Comparison of ENCODE assay signal across 10 cellular contexts in the genomic region with DNA sequence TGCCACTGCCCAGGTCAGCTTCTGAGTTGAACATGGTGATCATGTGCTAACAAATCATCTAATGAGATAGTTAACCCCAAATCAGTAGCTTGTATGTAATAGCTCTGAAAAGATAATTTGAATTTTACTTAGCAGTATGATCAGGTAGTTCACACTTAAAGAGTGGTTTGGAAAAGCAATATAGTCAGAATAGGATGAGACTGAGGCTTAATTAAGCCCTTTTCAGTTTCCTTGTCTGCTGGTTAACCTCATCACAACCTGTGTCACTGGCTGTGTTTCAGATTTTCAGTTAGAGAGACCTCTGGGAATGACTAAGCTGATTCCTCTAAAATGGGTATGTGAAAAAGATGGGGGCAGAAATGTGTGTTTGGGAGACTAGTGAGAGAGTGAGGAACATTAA. TPM values are rescaled to one million over a fixed set of nuclear protein-coding genes. Genes with fewer than 3 reads are reported as not detected.
DNase-seq lines count a peak whose midpoint lies in the region; ATAC-seq and TF ChIP-seq lines count a peak whose summit lies in the region.
"Had no signal": no experiment of that assay in that cellular context is flagged by ENCODE, and none has a peak within 500 bp of the region (broad histone marks: within the 10 kb centered on the region; RNA-seq: fewer than 3 reads in every experiment).

No MANE protein-coding gene starts in this region.

- H3K27ac ChIP-seq in transverse colon, result no peak overlapping the region

- H3K4me1 Mint-ChIP-seq in activated T-cell treated with anti-CD3 and anti-CD28 coated beads, Interleukin-2, amount 50 U/mL, for 24 hours (ENCODE audit: low read depth), result peaks cover 69% of the 10 kb centered on the region
- H3K4me1 Mint-ChIP-seq in stimulated activated naive B cell treated with anti-CD40 and anti-IgM and Interleukin-4, amounts not matched to agents 10 μg/mL and 1 μg/mL and 100 μg/mL, for 72 hours, result peaks cover 5 to 22% of the 10 kb centered on the region in 2 donors

- H3K27me3 Mint-ChIP-seq in activated T-cell treated with anti-CD3 and anti-CD28 coated beads, Interleukin-2, amount 50 U/mL, for 24 hours, result peaks cover 4% of the 10 kb centered on the region
- no peaks in the 10 kb centered on the region for H3K27me3 Mint-ChIP-seq in stimulated activated naive B cell treated with anti-CD40 and anti-IgM and Interleukin-4, amounts not matched to agents 10 μg/mL and 1 μg/mL and 100 μg/mL, for 72 hours

- peaks cover 5% of the 10 kb centered on the region for H3K36me3 Mint-ChIP-seq in activated T-cell treated with anti-CD3 and anti-CD28 coated beads, Interleukin-2, amount 50 U/mL, for 24 hours (ENCODE audit: low read depth)
- H3K36me3 Mint-ChIP-seq in stimulated activated naive B cell treated with anti-CD40 and anti-IgM and Interleukin-4, amounts not matched to agents 10 μg/mL and 1 μg/mL and 100 μg/mL, for 72 hours, result peaks cover 9 to 11% of the 10 kb centered on the region in 2 donors

- H3K4me1 ChIP-seq in transverse colon, result no peaks in the 10 kb centered on the region

- intact Hi-C loops in transverse colon (cut with DNase I; ENCODE audit: low total_unique reads), result no loop called here

- H3K4me3 Mint-ChIP-seq in activated T-cell treated with anti-CD3 and anti-CD28 coated beads, Interleukin-2, amount 50 U/mL, for 24 hours, result peak overlapping the region; percentile 51
- peak overlapping the region; percentile 12 to 27 for H3K4me3 Mint-ChIP-seq in stimulated activated naive B cell treated with anti-CD40 and anti-IgM and Interleukin-4, amounts not matched to agents 10 μg/mL and 1 μg/mL and 100 μg/mL, for 72 hours

- H3K9me3 ChIP-seq in MG63 (no peaks in the 10 kb centered on the region), transverse colon (no peaks in the 10 kb centered on the region)

- H3K36me3 ChIP-seq in MG63 (no peaks in the 10 kb centered on the region), transverse colon (no peaks in the 10 kb centered on the region)

- peak; percentile 85 for ATAC-seq in GM21786 (IDR thresholded peaks at IDR 0.05; ENCODE audit: unreplicated experiment)
- ATAC-seq in HG03469 (IDR thresholded peaks at IDR 0.05; ENCODE audit: unreplicated experiment), result peak; percentile 95
- peak; percentile 85 to 90 for ATAC-seq in stimulated activated naive B cell treated with anti-CD40 and anti-IgM and Interleukin-4, amounts not matched to agents 10 μg/mL and 1 μg/mL and 100 μg/mL, for 72 hours (replicated peaks)

- no peaks in the 10 kb centered on the region for H3K9me3 Mint-ChIP-seq in activated T-cell treated with anti-CD3 and anti-CD28 coated beads, Interleukin-2, amount 50 U/mL, for 24 hours
- H3K9me3 Mint-ChIP-seq in stimulated activated naive B cell treated with anti-CD40 and anti-IgM and Interleukin-4, amounts not matched to agents 10 μg/mL and 1 μg/mL and 100 μg/mL, for 72 hours, result peaks cover 0 to 3% of the 10 kb centered on the region in 2 donors

- TF ChIP-seq CTCF in transverse colon (IDR thresholded peaks at IDR 0.05), result no peak

- TF ChIP-seq EP300 in transverse colon (IDR thresholded peaks at IDR 0.05; ENCODE audit: low read depth), result no peak

- no peak overlapping the region for H3K4me3 ChIP-seq in MG63
- no peak overlapping the region for H3K4me3 ChIP-seq in transverse colon

- in situ Hi-C loops in transverse colon (cut with MboI; ENCODE audit: low pct_ligation_motif_present in 1 of 4, low pct_unique_long_range_greater_than_20kb in 1 of 4, low sequenced_read_pairs in 3 of 4), result loop anchor here in 1 of 4 donors (25.0 kb wide), 1 partner anchor 95 kb away; no protein-coding TSS in a partner anchor

- H3K27ac Mint-ChIP-seq in activated T-cell treated with anti-CD3 and anti-CD28 coated beads, Interleukin-2, amount 50 U/mL, for 24 hours, result peak overlapping the region; percentile 94
- peak overlapping the region; percentile 87 for H3K27ac Mint-ChIP-seq in stimulated activated naive B cell treated with anti-CD40 and anti-IgM and Interleukin-4, amounts not matched to agents 10 μg/mL and 1 μg/mL and 100 μg/mL, for 72 hours

- H3K27me3 ChIP-seq in MG63, result no peaks in the 10 kb centered on the region
- H3K27me3 ChIP-seq in transverse colon, result no peaks in the 10 kb centered on the region

- DNase-seq in activated T-cell treated with anti-CD3 and anti-CD28 coated beads, Interleukin-2, amount 50 U/mL, for 24 hours, result no peak
- DNase-seq in activated T-cell treated with anti-CD3 and anti-CD28 coated beads for 4 hours (no peak), NCI-H1694 treated with DMSO at 0.1 percent for 48 hours (lab: John Stamatoyannopoulos, UW) (no peak), MG63 (no peak), transverse colon (no peak)
- peak; percentile 9 for DNase-seq in stimulated activated naive B cell treated with anti-CD40 and anti-IgM and Interleukin-4, amounts not matched to agents 10 μg/mL and 1 μg/mL and 100 μg/mL, for 72 hours
- DNase-seq: NCI-H146 had no signal

- no peak for TF ChIP-seq POLR2A in transverse colon (IDR thresholded peaks at IDR 0.05)

RNA-seq across cellular contexts. Expression of a gene that starts 38.1 kb away (rescaled TPM):
- not detected in 2 replicates for total RNA-seq in MG63 (2014; rRNA removed; shearing (Covaris generic); ENCODE audit: low replicate concordance)
- total RNA-seq in transverse colon, result 1 to 10 TPM in 3 of 4 donors, not detected in 1; 1.2 to 8.8 (median 3.8) TPM
- total RNA-seq: fibroblast of villous mesenchyme had no signal
